Comparison of ENCODE assay signal across 9 cellular contexts in the genomic region with DNA sequence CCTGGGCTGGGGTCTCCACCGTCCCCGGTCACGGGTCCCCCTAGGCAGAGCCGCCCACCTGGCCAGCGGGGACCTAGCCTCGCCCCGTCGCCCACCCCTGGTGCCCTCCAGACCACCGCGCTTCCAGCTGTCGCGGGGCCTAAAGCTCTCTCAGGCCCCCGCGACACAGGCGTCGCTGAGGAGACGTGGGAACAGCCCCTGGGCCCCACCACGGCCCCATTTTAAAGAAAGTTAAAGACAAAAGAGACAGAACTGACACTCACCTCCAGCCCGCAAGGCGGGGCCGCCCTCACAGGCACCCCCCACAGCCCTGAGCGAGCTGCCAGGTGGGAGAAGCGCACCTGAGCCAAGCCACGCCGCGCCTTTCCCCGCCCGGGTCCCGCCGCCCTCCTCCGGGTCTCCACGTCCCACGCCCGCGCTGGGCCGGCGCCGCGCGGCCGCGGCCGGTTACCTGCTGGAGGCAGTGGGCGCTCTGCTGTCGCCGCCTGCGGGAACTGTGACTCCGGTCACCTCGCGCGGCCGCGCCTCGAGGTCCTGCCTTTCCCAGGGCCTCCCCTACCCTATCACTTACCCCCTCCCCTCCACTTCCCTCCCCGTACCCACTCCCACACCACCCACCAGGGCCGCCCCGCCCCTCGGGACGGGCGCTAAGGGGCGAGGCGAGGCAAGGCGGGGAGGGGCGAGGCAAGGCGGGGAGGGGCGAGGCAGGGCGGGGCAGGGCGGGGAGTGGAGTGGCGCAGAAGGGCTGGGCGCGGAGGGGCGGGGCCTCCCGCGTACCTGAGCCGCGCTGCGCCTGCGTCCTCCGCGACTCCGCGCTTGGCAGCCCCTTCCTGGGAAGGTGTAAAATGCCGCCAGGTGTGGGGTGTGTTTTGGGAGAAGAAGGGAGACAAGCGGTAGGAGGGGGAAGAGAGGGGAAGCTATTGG. TPM values are rescaled to one million over a fixed set of nuclear protein-coding genes. Genes with fewer than 3 reads are reported as not detected.
DNase-seq lines count a peak whose midpoint lies in the region.
"Had no signal": no experiment of that assay in that cellular context is flagged by ENCODE, and none has a peak within 500 bp of the region (broad histone marks: within the 10 kb centered on the region; RNA-seq: fewer than 3 reads in every experiment).

No MANE protein-coding gene starts in this region.

- peak overlapping the region; percentile 75 for H3K4me3 ChIP-seq in H7 (ENCODE audit: insufficient read depth, low read depth, low read length)

- H3K27me3 ChIP-seq in H7 (ENCODE audit: control insufficient read depth, insufficient read depth, low read length) = peaks cover 27% of the 10 kb centered on the region

- no peaks in the 10 kb centered on the region for H3K36me3 ChIP-seq in H7 (replicated peaks; ENCODE audit: control insufficient read depth, insufficient read depth, low read length)

- peak; percentile 90 for DNase-seq in DMS53 (lab: John Stamatoyannopoulos, UW)
- peak; percentile 97 for DNase-seq in H7
- DNase-seq in NCI-H187 (lab: John Stamatoyannopoulos, UW) = peak; percentile 86 to 91
- DNase-seq in activated CD4-positive, alpha-beta T cell treated with anti-CD3 and anti-CD28 coated beads for 48 hours = peak; percentile 92
- DNase-seq in ecto neural progenitor cell (ENCODE audit: low spot score) = peak; percentile 85
- peak; percentile 84 for DNase-seq in mucosa of gallbladder (ENCODE audit: low spot score)
- DNase-seq in stimulated activated CD8-positive, alpha-beta memory T cell treated with anti-CD3 and anti-CD28 coated beads, Interleukin-4, amount 100 ng/mL, for 48 hours = peak; percentile 90
- DNase-seq in OCI-M2 (lab: John Stamatoyannopoulos, UW; ENCODE audit: unreplicated experiment) = no peak

RNA-seq across cellular contexts. Expression of a gene that starts 31.2 kb away (rescaled TPM):
- 6.7 and 11.5 TPM in 2 replicates for total RNA-seq in H7 (2014; rRNA removed; shearing (Covaris generic))
- 104 TPM for total RNA-seq in mucosa of gallbladder
- total RNA-seq: M059J had no signal
